Comparison of ENCODE assay signal across 30 cellular contexts in genomic region chr2:108805032-108805431, GRCh38.
"Had no signal": no experiment of that assay in that cellular context is flagged by ENCODE, and none has a peak within 500 bp of the region (broad histone marks: within the 10 kb centered on the region; RNA-seq: fewer than 3 reads in every experiment).

No MANE protein-coding gene starts in this region.

- DNase-seq: Karpas-422, MG63, MM.1S, MV-4-11, NCI-H1048, NCI-H1092, NCI-H1092 treated with DMSO at 0.1 percent for 48 hours, NCI-H1105, NCI-H1105 treated with DMSO at 0.1 percent for 48 hours, NCI-H1417, NCI-H1417 treated with DMSO at 0.1 percent for 48 hours, NCI-H1436, NCI-H1436 treated with DMSO at 0.1 percent for 48 hours, NCI-H146, NCI-H1694, NCI-H1694 treated with DMSO at 0.1 percent for 48 hours, NCI-H187, NCI-H187 treated with DMSO at 0.1 percent for 48 hours, NCI-H1930, NCI-H2029, NCI-H2081, NCI-H2081 treated with DMSO at 0.1 percent for 48 hours, NCI-H2171, NCI-H2227 treated with DMSO at 0.1 percent for 48 hours, NCI-H345, NCI-H446, NCI-H446 treated with DMSO at 0.1 percent for 48 hours, NCI-H510A, NCI-H510A treated with DMSO at 0.1 percent for 48 hours had no signal

- H3K27ac ChIP-seq: KMS-11 had no signal
